ENCODE assay signal across 14 cellular contexts in genomic region chr5:175656966-175657365, GRCh38. TPM values are rescaled to one million over a fixed set of nuclear protein-coding genes. Genes with fewer than 3 reads are reported as not detected.
A peak's percentile ranks its signal among the peaks of the same experiment; 100 is the strongest.
DNase-seq lines count a peak whose midpoint lies in the region; ATAC-seq and TF ChIP-seq lines count a peak whose summit lies in the region.
"Had no signal": no experiment of that assay in that cellular context is flagged by ENCODE, and none has a peak within 500 bp of the region (broad histone marks: within the 10 kb centered on the region; RNA-seq: fewer than 3 reads in every experiment).

No MANE protein-coding gene starts in this region.

- no peak overlapping the region for H3K27ac ChIP-seq in left ventricle myocardium inferior (replicated peaks)
- H3K27ac ChIP-seq in right atrium auricular region = no peak overlapping the region
- H3K27ac ChIP-seq in iPS-18a (ENCODE audit: low read length) = no peak overlapping the region
- H3K27ac ChIP-seq: brain microvascular endothelial cell, RWPE1 had no signal

- H3K4me1 Mint-ChIP-seq in activated T-cell treated with anti-CD3 and anti-CD28 coated beads, Interleukin-2, amount 50 U/mL, for 4 hours (ENCODE audit: low read depth) = peaks cover 81% of the 10 kb centered on the region

- ATAC-seq in activated T-cell treated with anti-CD3 and anti-CD28 coated beads, Interleukin-2, amount 50 U/mL, for 4 hours = no peak

- POLR2A ChIA-PET in HEK293T (lab: Yijun Ruan, JAX) = no interaction called here

- peak overlapping the region; percentile 93 for H3K4me3 Mint-ChIP-seq in activated T-cell treated with anti-CD3 and anti-CD28 coated beads, Interleukin-2, amount 50 U/mL, for 4 hours

- H3K4me1 ChIP-seq in left ventricle myocardium inferior (peaks cover 29% of the 10 kb centered on the region), right atrium auricular region (peaks cover 0 to 21% of the 10 kb centered on the region in 2 donors), iPS-18a (ENCODE audit: control insufficient read depth, low read depth, low read length) (no peaks in the 10 kb centered on the region)

- no peaks in the 10 kb centered on the region for H3K9me3 Mint-ChIP-seq in activated T-cell treated with anti-CD3 and anti-CD28 coated beads, Interleukin-2, amount 50 U/mL, for 4 hours

- no peaks in the 10 kb centered on the region for H3K9me3 ChIP-seq in left ventricle myocardium inferior (replicated peaks)
- no peaks in the 10 kb centered on the region for H3K9me3 ChIP-seq in right atrium auricular region
- H3K9me3 ChIP-seq in iPS-18a (ENCODE audit: control insufficient read depth, low read depth, low read length) = no peaks in the 10 kb centered on the region
- H3K9me3 ChIP-seq: mucosa of descending colon had no signal

- H3K27me3 ChIP-seq in left ventricle myocardium inferior (ENCODE audit: low read depth) (peaks cover 44% of the 10 kb centered on the region), right atrium auricular region (no peaks in the 10 kb centered on the region), iPS-18a (ENCODE audit: control insufficient read depth, insufficient read depth, low read length) (peaks cover 15% of the 10 kb centered on the region)
- H3K27me3 ChIP-seq: brain microvascular endothelial cell had no signal

- H3K9ac ChIP-seq in iPS-18a (ENCODE audit: low read length) = no peak overlapping the region

- intact Hi-C loops in left ventricle myocardium inferior (cut with micrococcal nuclease) = no loop called here

- H3K36me3 ChIP-seq in left ventricle myocardium inferior (no peaks in the 10 kb centered on the region), right atrium auricular region (no peaks in the 10 kb centered on the region), iPS-18a (ENCODE audit: control insufficient read depth, low read depth, low read length) (no peaks in the 10 kb centered on the region)
- H3K36me3 ChIP-seq: brain microvascular endothelial cell had no signal

- no peak for DNase-seq in left ventricle myocardium inferior
- no peak for DNase-seq in right atrium auricular region (ENCODE audit: low spot score)
- no peak for DNase-seq in activated T-cell treated with anti-CD3 and anti-CD28 coated beads, Interleukin-2, amount 50 U/mL, for 4 hours
- DNase-seq in superior temporal gyrus (ENCODE audit: extremely low spot score) = no peak
- DNase-seq in HEK293T (ENCODE audit: extremely low spot score) = no peak
- DNase-seq in NCI-H774 (lab: John Stamatoyannopoulos, UW) = no peak
- DNase-seq in HUDEP-2 (lab: John Stamatoyannopoulos, UW; ENCODE audit: unreplicated experiment in 76 of 76) = no peak
- DNase-seq: activated CD4-positive, CD25-positive, alpha-beta regulatory T cell; brain microvascular endothelial cell; NCI-H1092; small intestine had no signal

- H3K4me3 ChIP-seq in left ventricle myocardium inferior (peak overlapping the region; percentile 69), right atrium auricular region (no peak overlapping the region), iPS-18a (ENCODE audit: low read length) (peak overlapping the region; percentile 80)
- H3K4me3 ChIP-seq: mucosa of descending colon had no signal

- TF ChIP-seq CTCF in left ventricle myocardium inferior (IDR thresholded peaks at IDR 0.05; ENCODE audit: borderline replicate concordance) = no peak
- no peak for TF ChIP-seq CTCF in right atrium auricular region (IDR thresholded peaks at IDR 0.05)

- H3K36me3 Mint-ChIP-seq in activated T-cell treated with anti-CD3 and anti-CD28 coated beads, Interleukin-2, amount 50 U/mL, for 4 hours (ENCODE audit: insufficient read depth) = peaks cover 18% of the 10 kb centered on the region

- CTCF ChIA-PET in HEK293T (lab: Yijun Ruan, JAX) = no interaction called here

- peaks cover 4% of the 10 kb centered on the region for H3K27me3 Mint-ChIP-seq in activated T-cell treated with anti-CD3 and anti-CD28 coated beads, Interleukin-2, amount 50 U/mL, for 4 hours (ENCODE audit: low read depth)

TF ChIP-seq in HEK293T, 16 proteins besides CTCF, POLR2A, EP300 and RAD21:
- TF ChIP-seq SUZ12 (IDR thresholded peaks at IDR 0.05) (no peak), LEF1 (IDR thresholded peaks at IDR 0.05; ENCODE audit: borderline replicate concordance) (no peak), BHLHE40 (IDR thresholded peaks at IDR 0.05; ENCODE audit: borderline replicate concordance) (no peak), FOXK2 (IDR thresholded peaks at IDR 0.05) (no peak), CTBP1 (IDR thresholded peaks at IDR 0.05; ENCODE audit: borderline replicate concordance) (no peak)

RNA-seq across cellular contexts. Expression of gene HRH2, which starts 0.9 kb away (rescaled TPM):
- total RNA-seq in left ventricle myocardium inferior = 47.7 TPM
- 10 to 100 TPM in 1 of 2 donors, 1 to 10 TPM in 1; 8.0 to 18.9 TPM for total RNA-seq in right atrium auricular region
- 10 to 100 TPM; 25.3 to 56.1 (median 31.1) TPM for total RNA-seq in activated T-cell treated with anti-CD3 and anti-CD28 coated beads, Interleukin-2, amount 50 U/mL, for 4 hours

Comparison
In these comparisons a context has a peak if more than half of its experiments do, and no peak if none do; other contexts are left out.
1. H3K4me3 ChIP-seq: peak in left ventricle myocardium inferior (single experiment) and iPS-18a (single experiment); none in right atrium auricular region (0 of 2).